Comparison of ENCODE assay signal across 27 cellular contexts in genomic region chr7:22262538-22262937, GRCh38.
"Had no signal": no experiment of that assay in that cellular context is flagged by ENCODE, and none has a peak within 500 bp of the region (broad histone marks: within the 10 kb centered on the region; RNA-seq: fewer than 3 reads in every experiment).

No MANE protein-coding gene starts in this region.

- H3K27me3 ChIP-seq: stomach, suprapubic skin, testis, thyroid gland, tibial artery, tibial nerve, transverse colon, upper lobe of left lung, upper lobe of right lung, uterus, vagina had no signal

- H3K4me1 ChIP-seq: stomach, suprapubic skin, testis, thyroid gland, tibial artery, tibial nerve, transverse colon, upper lobe of left lung, upper lobe of right lung, uterus, vagina had no signal

- H3K27ac ChIP-seq: stomach, suprapubic skin, testis, thoracic aorta, thyroid gland, tibial artery, tibial nerve, transverse colon, upper lobe of left lung, upper lobe of right lung, uterus, vagina had no signal

- H3K4me3 ChIP-seq: stomach, suprapubic skin, testis, thoracic aorta, thyroid gland, tibial artery, tibial nerve, transverse colon, upper lobe of left lung, upper lobe of right lung, uterus, vagina had no signal

- H3K9me3 ChIP-seq: stomach, suprapubic skin, testis, thoracic aorta, thyroid gland, tibial artery, tibial nerve, transverse colon, upper lobe of left lung, upper lobe of right lung, uterus, vagina had no signal

- FAIRE-seq: urothelium cell line had no signal

- H3K36me3 ChIP-seq: stomach, suprapubic skin, thoracic aorta, thyroid gland, tibial artery, tibial nerve, transverse colon, upper lobe of left lung, upper lobe of right lung, uterus, vagina had no signal

- DNase-seq: stimulated activated CD4-positive, alpha-beta T cell treated with anti-CD3 and anti-CD28 coated beads, Interleukin-2, amount 100 ng/mL, for 48 hours; stimulated activated CD4-positive, alpha-beta T cell treated with anti-CD3 and anti-CD28 coated beads, Interleukin-4, amount 100 ng/mL, for 1 hour; stimulated activated CD4-positive, alpha-beta T cell treated with anti-CD3 and anti-CD28 coated beads, Interleukin-4, amount 100 ng/mL, for 24 hours; stimulated activated CD4-positive, alpha-beta T cell treated with anti-CD3 and anti-CD28 coated beads, Interleukin-4, amount 100 ng/mL, for 4 hours; stimulated activated CD8-positive, alpha-beta memory T cell treated with anti-CD3 and anti-CD28 coated beads, Interleukin-4, amount 100 ng/mL, for 48 hours; stimulated activated naive B cell treated with anti-CD40 and anti-IgM and Interleukin-4, amounts not matched to agents 10 μg/mL and 1 μg/mL and 100 μg/mL, for 72 hours; stimulated activated naive CD4-positive, alpha-beta T cell; stimulated activated naive CD4-positive, alpha-beta T cell treated with Interleukin-2 at 50 U/mL for 16 hours; stimulated activated naive CD8-positive, alpha-beta T cell treated with anti-CD3 and anti-CD28 coated beads, Interleukin-15, amount 100 ng/mL, for 72 hours; stimulated activated naive CD8-positive, alpha-beta T cell treated with anti-CD3 and anti-CD28 coated beads, Interleukin-15, Interleukin-2, amounts not matched to agents 100 U/mL and 50 U/mL, for 24 hours; stomach; substantia nigra; testis; thyroid gland; tibial artery; transverse colon; trophoblast cell; upper lobe of left lung; upper lobe of right lung; uterus had no signal

- ATAC-seq: stimulated activated effector memory CD8-positive, alpha-beta T cell treated with anti-CD3 and anti-CD28 coated beads, Interleukin-12 subunit alpha, Interleukin-12 subunit beta, amount 100 ng/mL, for 72 hours; stimulated activated memory B cell treated with anti-CD40 and anti-IgM and Interleukin-4, amounts not matched to agents 10 μg/mL and 1 μg/mL and 100 μg/mL, for 72 hours; stimulated activated naive B cell treated with anti-CD40 and anti-IgM and Interleukin-4, amounts not matched to agents 10 μg/mL and 1 μg/mL and 100 μg/mL, for 72 hours; stimulated activated naive CD8-positive, alpha-beta T cell treated with anti-CD3 and anti-CD28 coated beads, Interleukin-15, amount 100 ng/mL, for 72 hours; stimulated activated naive CD8-positive, alpha-beta T cell treated with anti-CD3 and anti-CD28 coated beads, Interleukin-15, Interleukin-2, amounts not matched to agents 100 U/mL and 50 U/mL, for 24 hours; upper lobe of right lung had no signal
